Comparison of ENCODE assay signal across 20 cellular contexts in genomic region chr4:56391270-56391669, GRCh38.
"Had no signal": no experiment of that assay in that cellular context is flagged by ENCODE, and none has a peak within 500 bp of the region (broad histone marks: within the 10 kb centered on the region; RNA-seq: fewer than 3 reads in every experiment).

No MANE protein-coding gene starts in this region.

- H3K27me3 ChIP-seq: SJSA1 had no signal

- H3K9me3 ChIP-seq: SJSA1 had no signal

- DNase-seq: IMR-90, Kasumi-1, MM.1S, NCI-H1092 treated with DMSO at 0.1 percent for 48 hours, NCI-H1436, NCI-H187 treated with DMSO at 0.1 percent for 48 hours, NCI-H2029 treated with DMSO at 0.1 percent for 48 hours, NCI-H2171 treated with DMSO at 0.1 percent for 48 hours, NCI-H345, NCI-H446 treated with DMSO at 0.1 percent for 48 hours, NCI-H510A treated with DMSO at 0.1 percent for 48 hours, NCI-H526, NCI-H82, Right ventricle myocardium superior, RPMI8226, SIG-M5 had no signal

- FAIRE-seq: RCC 7860 had no signal

- H3K9ac ChIP-seq: KMS-11 had no signal

- H3K4me3 ChIP-seq: SJSA1, SK-N-MC had no signal

- H3K27ac ChIP-seq: KMS-11, SJSA1, SK-N-MC had no signal
